ENCODE assay signal across 23 cellular contexts in the genomic region with DNA sequence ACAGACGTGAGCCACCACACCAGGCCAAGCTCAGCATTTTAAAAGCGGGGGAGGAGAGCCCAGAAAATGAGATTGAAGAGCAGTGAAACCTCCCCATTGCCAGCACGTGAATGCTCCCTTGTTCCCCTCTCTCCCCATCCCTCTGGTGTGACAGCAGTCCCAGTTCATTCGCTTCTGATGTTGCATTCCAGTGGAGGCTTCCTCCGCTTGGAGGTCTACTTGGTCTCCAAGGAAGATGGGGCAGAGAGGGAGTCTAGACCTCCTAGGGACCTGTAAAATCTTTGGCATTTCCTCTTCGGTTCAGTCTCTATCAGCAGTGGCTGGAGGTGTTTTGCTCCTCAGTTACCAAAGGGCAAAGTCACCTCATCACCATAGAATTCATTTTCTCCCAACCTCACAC.
"Had no signal": no experiment of that assay in that cellular context is flagged by ENCODE, and none has a peak within 500 bp of the region (broad histone marks: within the 10 kb centered on the region; RNA-seq: fewer than 3 reads in every experiment).

No MANE protein-coding gene starts in this region.

- H3K36me3 ChIP-seq: ascending aorta, cardiac muscle cell, esophagus muscularis mucosa, ovary, transverse colon had no signal

- H3K9me3 ChIP-seq: ascending aorta, esophagus muscularis mucosa, ovary, transverse colon had no signal

- DNase-seq: activated CD4-positive, alpha-beta memory T cell treated with anti-CD3 and anti-CD28 coated beads for 36 hours; activated CD4-positive, alpha-beta T cell treated with anti-CD3 and anti-CD28 coated beads, Interleukin-2, amount 10 ng/mL, durations not matched to agents 24 days and 14 days; activated CD4-positive, CD25-positive, alpha-beta regulatory T cell treated with anti-CD3 and anti-CD28 coated beads, Interleukin-2, amount 50 U/mL, for 72 hours; activated CD8-positive, alpha-beta memory T cell treated with anti-CD3 and anti-CD28 coated beads, Interleukin-2, amount 50 U/mL, for 4 hours; activated effector memory CD4-positive, alpha-beta T cell treated with anti-CD3 and anti-CD28 coated beads, Interleukin-2, amount 50 U/mL, for 16 hours; activated naive CD4-positive, alpha-beta T cell treated with anti-CD3 and anti-CD28 coated beads for 36 hours; activated naive CD8-positive, alpha-beta T cell treated with anti-CD3 and anti-CD28 coated beads, Interleukin-2, amount 10 ng/mL, durations not matched to agents 7 days and 5 days; activated T-cell treated with anti-CD3 and anti-CD28 coated beads, Interleukin-2, amount 50 U/mL, for 1 hour; cortex of kidney; foreskin keratinocyte; left cardiac atrium; left ventricle myocardium superior; ovary; retina; stimulated activated CD4-positive, alpha-beta T cell treated with anti-CD3 and anti-CD28 coated beads, Interleukin-15, amount 100 ng/mL, for 24 hours; stimulated activated CD4-positive, alpha-beta T cell treated with anti-CD3 and anti-CD28 coated beads, Interleukin-2, amount 100 ng/mL, for 24 hours; stimulated activated naive CD4-positive, alpha-beta T cell; T-helper 2 cell; transverse colon had no signal

- H3K4me1 ChIP-seq: ascending aorta, esophagus muscularis mucosa, foreskin keratinocyte, transverse colon had no signal

- H3K27ac ChIP-seq: ascending aorta, cardiac muscle cell, esophagus muscularis mucosa, foreskin keratinocyte, ovary, transverse colon had no signal

- H3K4me3 ChIP-seq: ascending aorta, cardiac muscle cell, esophagus muscularis mucosa, ovary, smooth muscle cell, transverse colon had no signal

- ATAC-seq: foreskin keratinocyte, left cardiac atrium, left ventricle myocardium superior had no signal
